ENCODE assay signal across 10 cellular contexts in the genomic region with DNA sequence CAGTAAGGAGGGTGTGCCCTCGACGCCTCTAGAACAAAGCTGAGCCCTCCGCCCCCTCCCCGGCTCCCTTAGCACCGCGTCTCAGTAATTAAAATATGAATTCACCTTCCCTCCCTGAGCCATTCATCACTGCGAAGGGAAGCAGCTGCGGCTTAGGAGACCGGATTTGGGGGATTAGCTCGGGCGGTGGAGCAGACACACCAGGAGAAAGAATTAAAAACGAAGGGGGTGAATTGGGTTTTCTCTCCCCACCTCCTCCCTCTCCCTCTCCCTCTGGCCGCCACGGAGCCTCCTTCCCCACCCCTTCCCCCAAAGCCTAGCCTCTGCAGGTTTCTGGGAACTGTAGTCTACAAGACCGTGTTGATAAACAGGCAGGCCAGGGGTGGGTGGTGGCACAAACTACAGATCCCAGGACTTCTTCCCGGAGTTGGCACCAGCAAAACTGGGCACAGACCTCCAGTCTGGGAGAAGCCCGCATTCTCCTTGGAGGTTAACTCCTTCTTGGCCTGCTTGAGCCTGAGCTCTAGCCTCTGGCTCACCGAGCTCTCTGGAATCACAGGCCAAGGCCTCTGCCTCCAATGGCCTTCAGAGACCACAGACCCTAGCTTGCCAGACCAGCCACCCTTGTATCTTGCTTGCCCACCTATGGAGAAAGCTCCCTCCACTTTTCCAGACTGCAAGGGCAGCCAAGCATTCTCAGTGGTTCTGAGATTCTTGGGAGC. TPM values are rescaled to one million over a fixed set of nuclear protein-coding genes. Genes with fewer than 3 reads are reported as not detected.
A peak's percentile ranks its signal among the peaks of the same experiment; 100 is the strongest.
DNase-seq lines count a peak whose midpoint lies in the region; ATAC-seq and TF ChIP-seq lines count a peak whose summit lies in the region.
"Had no signal": no experiment of that assay in that cellular context is flagged by ENCODE, and none has a peak within 500 bp of the region (broad histone marks: within the 10 kb centered on the region; RNA-seq: fewer than 3 reads in every experiment).

No MANE protein-coding gene starts in this region.

- peak overlapping the region in 1 of 2 donors; percentile 49 for H3K27ac ChIP-seq in ascending aorta
- H3K27ac ChIP-seq: HL-60, VCaP had no signal

- H3K27me3 ChIP-seq in ascending aorta: no peaks in the 10 kb centered on the region

- H3K4me3 Mint-ChIP-seq in immature natural killer cell (no peak overlapping the region), osteocyte (ENCODE audit: unreplicated experiment) (no peak overlapping the region)

- no peaks in the 10 kb centered on the region for H3K36me3 Mint-ChIP-seq in immature natural killer cell
- H3K36me3 Mint-ChIP-seq in osteocyte (ENCODE audit: unreplicated experiment): no peaks in the 10 kb centered on the region

- no peaks in the 10 kb centered on the region for H3K9me3 Mint-ChIP-seq in immature natural killer cell
- H3K9me3 Mint-ChIP-seq in osteocyte (ENCODE audit: unreplicated experiment): no peaks in the 10 kb centered on the region

- ATAC-seq in GM19328 (IDR thresholded peaks at IDR 0.05; ENCODE audit: unreplicated experiment): no peak

- TF ChIP-seq CTCF in ascending aorta (IDR thresholded peaks at IDR 0.05) (no peak), osteocyte (IDR thresholded peaks at IDR 0.05) (no peak)

- no peaks in the 10 kb centered on the region for H3K9me3 ChIP-seq in ascending aorta

- peaks cover 0 to 5% of the 10 kb centered on the region in 2 donors for H3K4me1 ChIP-seq in ascending aorta

- H3K36me3 ChIP-seq in ascending aorta: no peaks in the 10 kb centered on the region

- H3K4me1 Mint-ChIP-seq in immature natural killer cell (peaks cover 20% of the 10 kb centered on the region in 2 donors), osteocyte (ENCODE audit: unreplicated experiment) (peaks cover 7% of the 10 kb centered on the region)

- DNase-seq in M059J (ENCODE audit: low read depth): peak; percentile 28
- DNase-seq in ascending aorta (ENCODE audit: low spot score in 2 of 2): peak in 1 of 2 donors; percentile 81
- peak; percentile 56 for DNase-seq in inferior parietal cortex (ENCODE audit: extremely low spot score)
- DNase-seq in superior temporal gyrus (ENCODE audit: extremely low spot score): peak; percentile 72
- no peak for DNase-seq in immature natural killer cell
- DNase-seq in osteocyte (ENCODE audit: extremely low spot score, unreplicated experiment): no peak
- DNase-seq in AML-193 (lab: John Stamatoyannopoulos, UW): no peak

- peak overlapping the region; percentile 13 to 64 for H3K4me3 ChIP-seq in ascending aorta

- intact Hi-C loops in ascending aorta (cut with DNase I): no loop called here

- H3K27me3 Mint-ChIP-seq in immature natural killer cell (ENCODE audit: low read depth in 3 of 3) (peaks cover 0 to 4% (median 3%) of the 10 kb centered on the region in 3 donors), osteocyte (ENCODE audit: unreplicated experiment) (peaks cover 52% of the 10 kb centered on the region)

- H3K27ac Mint-ChIP-seq in immature natural killer cell (no peak overlapping the region), osteocyte (ENCODE audit: unreplicated experiment) (no peak overlapping the region)

RNA-seq across cellular contexts. Expression of gene BLACAT1, which starts 10.8 kb away (rescaled TPM):
- total RNA-seq in M059J (2014; rRNA removed; shearing (Covaris generic)): 0.10 and 0.15 TPM in 2 replicates
- total RNA-seq in ascending aorta: not detected
- not detected for polyA plus RNA-seq in immature natural killer cell
- not detected in 2 replicates for total RNA-seq in osteocyte

RNA-seq across cellular contexts. Expression of gene LEMD1, which starts 23.2 kb away (rescaled TPM):
- not detected in 2 replicates for total RNA-seq in M059J (2014; rRNA removed; shearing (Covaris generic))
- total RNA-seq in ascending aorta: not detected
- polyA plus RNA-seq in immature natural killer cell: not detected
- not detected in 2 replicates for total RNA-seq in osteocyte

RNA-seq across cellular contexts. Expression of gene CDK18, which starts 59.4 kb away (rescaled TPM):
- total RNA-seq in M059J (2014; rRNA removed; shearing (Covaris generic)): 0.12 and 1.2 TPM in 2 replicates
- total RNA-seq in ascending aorta (70.0 TPM), osteocyte (3.0 and 4.5 TPM in 2 replicates)
- polyA plus RNA-seq in immature natural killer cell: under 1 TPM in 2 of 3 donors, not detected in 1; 0.61 to 0.74 TPM

Comparison
In these comparisons a context has a peak if more than half of its experiments do, and no peak if none do; other contexts are left out.
1. DNase-seq: peak in M059J (single experiment), inferior parietal cortex (single experiment) and superior temporal gyrus (single experiment); none in immature natural killer cell (0 of 3), osteocyte (single experiment) and AML-193 (0 of 2).
2. RNA of gene CDK18, which starts 59.4 kb away (total RNA-seq): 70.0 TPM in ascending aorta (single experiment); 3.0 to 4.5 TPM in osteocyte and 0.12 to 1.2 TPM in M059J; every median in the first group is over 10 times any median in the second.